In the genomic region with DNA sequence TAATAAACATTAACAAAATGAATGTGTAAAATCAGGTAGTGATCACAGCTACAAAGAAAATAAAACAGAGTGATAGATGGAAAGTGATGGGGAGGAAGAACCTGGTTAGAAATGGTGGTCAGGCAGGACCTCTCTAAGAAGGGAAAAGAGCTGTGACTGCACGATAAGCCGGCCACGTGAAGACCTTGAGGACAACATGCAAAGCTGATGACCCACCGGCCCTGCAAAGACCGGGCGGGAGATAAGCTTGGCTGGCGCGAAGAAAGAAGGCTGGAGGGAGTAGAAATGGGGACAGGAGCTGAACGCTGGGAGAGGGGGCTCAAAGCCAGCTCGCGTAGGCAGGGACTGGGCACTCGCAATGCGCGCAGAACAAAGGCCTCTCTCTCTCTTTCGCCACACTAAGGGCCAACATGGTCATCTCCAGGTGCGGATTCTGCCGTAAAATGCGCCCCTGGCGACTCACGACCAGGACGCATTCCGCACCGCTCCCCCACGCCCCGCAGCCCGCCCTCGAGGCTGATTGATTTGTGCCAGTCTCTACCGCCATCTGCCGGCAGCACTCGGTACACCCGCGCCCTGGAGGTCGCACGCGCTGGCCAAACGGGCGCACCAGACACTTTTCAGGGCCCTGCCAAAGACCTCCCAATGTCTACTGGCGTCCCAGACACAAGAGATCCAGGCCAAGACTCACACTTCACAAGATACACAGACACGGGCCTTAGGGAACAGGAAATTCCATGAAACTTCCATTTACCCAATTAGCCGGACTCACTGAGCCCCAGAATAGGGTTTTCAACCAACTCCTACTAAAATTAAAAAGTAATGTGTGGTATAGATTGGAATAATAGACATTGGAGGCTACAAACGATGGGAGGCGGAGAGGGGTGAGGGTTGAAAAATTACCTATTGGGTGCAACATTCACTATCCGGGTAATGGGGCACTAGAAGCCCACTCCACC, we compare ENCODE assay signal across 1 cellular context.
TF ChIP-seq lines count a peak whose summit lies in the region.

No MANE protein-coding gene starts in this region.

TF ChIP-seq in GM12878, 131 proteins besides CTCF, POLR2A, EP300 and RAD21 (continues in another document):
- no peak for TF ChIP-seq JUNB (IDR thresholded peaks at IDR 0.05)
- TF ChIP-seq, protein P1, sequence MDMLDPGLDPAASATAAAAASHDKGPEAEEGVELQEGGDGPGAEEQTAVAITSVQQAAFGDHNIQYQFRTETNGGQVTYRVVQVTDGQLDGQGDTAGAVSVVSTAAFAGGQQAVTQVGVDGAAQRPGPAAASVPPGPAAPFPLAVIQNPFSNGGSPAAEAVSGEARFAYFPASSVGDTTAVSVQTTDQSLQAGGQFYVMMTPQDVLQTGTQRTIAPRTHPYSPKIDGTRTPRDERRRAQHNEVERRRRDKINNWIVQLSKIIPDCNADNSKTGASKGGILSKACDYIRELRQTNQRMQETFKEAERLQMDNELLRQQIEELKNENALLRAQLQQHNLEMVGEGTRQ (IDR thresholded peaks at IDR 0.05; ENCODE audit: borderline replicate concordance, low read depth, low read length), result no peak
- TF ChIP-seq SUPT20H (IDR thresholded peaks at IDR 0.05; ENCODE audit: borderline replicate concordance, control insufficient read depth, low read depth, low read length), result no peak
- TF ChIP-seq USF1 (IDR thresholded peaks at IDR 0.05; ENCODE audit: borderline replicate concordance, extremely low read length, insufficient read depth, low read depth, low read length), result no peak
- TF ChIP-seq POU2F2 (IDR thresholded peaks at IDR 0.05; ENCODE audit: borderline replicate concordance, low read depth, low read length), result no peak; the same call in 2 of the 3 replicates
- no peak for TF ChIP-seq NFIC (IDR thresholded peaks at IDR 0.05; ENCODE audit: low read depth, low read length)
- TF ChIP-seq, protein P2, sequence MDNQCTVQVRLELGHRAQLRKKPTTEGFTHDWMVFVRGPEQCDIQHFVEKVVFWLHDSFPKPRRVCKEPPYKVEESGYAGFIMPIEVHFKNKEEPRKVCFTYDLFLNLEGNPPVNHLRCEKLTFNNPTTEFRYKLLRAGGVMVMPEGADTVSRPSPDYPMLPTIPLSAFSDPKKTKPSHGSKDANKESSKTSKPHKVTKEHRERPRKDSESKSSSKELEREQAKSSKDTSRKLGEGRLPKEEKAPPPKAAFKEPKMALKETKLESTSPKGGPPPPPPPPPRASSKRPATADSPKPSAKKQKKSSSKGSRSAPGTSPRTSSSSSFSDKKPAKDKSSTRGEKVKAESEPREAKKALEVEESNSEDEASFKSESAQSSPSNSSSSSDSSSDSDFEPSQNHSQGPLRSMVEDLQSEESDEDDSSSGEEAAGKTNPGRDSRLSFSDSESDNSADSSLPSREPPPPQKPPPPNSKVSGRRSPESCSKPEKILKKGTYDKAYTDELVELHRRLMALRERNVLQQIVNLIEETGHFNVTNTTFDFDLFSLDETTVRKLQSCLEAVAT (IDR thresholded peaks at IDR 0.05), result 0 out of 2 replicates have a peak, but pooled peaks have one; percentile 31
- TF ChIP-seq YBX1 (IDR thresholded peaks at IDR 0.05), result no peak
- no peak for TF ChIP-seq ZNF207 (IDR thresholded peaks at IDR 0.05; ENCODE audit: borderline replicate concordance)
- no peak for TF ChIP-seq RAD51 (IDR thresholded peaks at IDR 0.05)
- TF ChIP-seq, protein P3, sequence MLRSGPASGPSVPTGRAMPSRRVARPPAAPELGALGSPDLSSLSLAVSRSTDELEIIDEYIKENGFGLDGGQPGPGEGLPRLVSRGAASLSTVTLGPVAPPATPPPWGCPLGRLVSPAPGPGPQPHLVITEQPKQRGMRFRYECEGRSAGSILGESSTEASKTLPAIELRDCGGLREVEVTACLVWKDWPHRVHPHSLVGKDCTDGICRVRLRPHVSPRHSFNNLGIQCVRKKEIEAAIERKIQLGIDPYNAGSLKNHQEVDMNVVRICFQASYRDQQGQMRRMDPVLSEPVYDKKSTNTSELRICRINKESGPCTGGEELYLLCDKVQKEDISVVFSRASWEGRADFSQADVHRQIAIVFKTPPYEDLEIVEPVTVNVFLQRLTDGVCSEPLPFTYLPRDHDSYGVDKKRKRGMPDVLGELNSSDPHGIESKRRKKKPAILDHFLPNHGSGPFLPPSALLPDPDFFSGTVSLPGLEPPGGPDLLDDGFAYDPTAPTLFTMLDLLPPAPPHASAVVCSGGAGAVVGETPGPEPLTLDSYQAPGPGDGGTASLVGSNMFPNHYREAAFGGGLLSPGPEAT (IDR thresholded peaks at IDR 0.05; ENCODE audit: low read depth), result no peak
- no peak for TF ChIP-seq E2F8 (IDR thresholded peaks at IDR 0.05; ENCODE audit: low read depth, partially characterized antibody)
- TF ChIP-seq KLF5 (IDR thresholded peaks at IDR 0.05; ENCODE audit: partially characterized antibody), result no peak
- no peak for TF ChIP-seq ZNF384 (IDR thresholded peaks at IDR 0.05; ENCODE audit: borderline replicate concordance, low read depth, low read length)
- no peak for TF ChIP-seq REST (IDR thresholded peaks at IDR 0.05; ENCODE audit: low read depth, low read length)
- TF ChIP-seq, protein P4, sequence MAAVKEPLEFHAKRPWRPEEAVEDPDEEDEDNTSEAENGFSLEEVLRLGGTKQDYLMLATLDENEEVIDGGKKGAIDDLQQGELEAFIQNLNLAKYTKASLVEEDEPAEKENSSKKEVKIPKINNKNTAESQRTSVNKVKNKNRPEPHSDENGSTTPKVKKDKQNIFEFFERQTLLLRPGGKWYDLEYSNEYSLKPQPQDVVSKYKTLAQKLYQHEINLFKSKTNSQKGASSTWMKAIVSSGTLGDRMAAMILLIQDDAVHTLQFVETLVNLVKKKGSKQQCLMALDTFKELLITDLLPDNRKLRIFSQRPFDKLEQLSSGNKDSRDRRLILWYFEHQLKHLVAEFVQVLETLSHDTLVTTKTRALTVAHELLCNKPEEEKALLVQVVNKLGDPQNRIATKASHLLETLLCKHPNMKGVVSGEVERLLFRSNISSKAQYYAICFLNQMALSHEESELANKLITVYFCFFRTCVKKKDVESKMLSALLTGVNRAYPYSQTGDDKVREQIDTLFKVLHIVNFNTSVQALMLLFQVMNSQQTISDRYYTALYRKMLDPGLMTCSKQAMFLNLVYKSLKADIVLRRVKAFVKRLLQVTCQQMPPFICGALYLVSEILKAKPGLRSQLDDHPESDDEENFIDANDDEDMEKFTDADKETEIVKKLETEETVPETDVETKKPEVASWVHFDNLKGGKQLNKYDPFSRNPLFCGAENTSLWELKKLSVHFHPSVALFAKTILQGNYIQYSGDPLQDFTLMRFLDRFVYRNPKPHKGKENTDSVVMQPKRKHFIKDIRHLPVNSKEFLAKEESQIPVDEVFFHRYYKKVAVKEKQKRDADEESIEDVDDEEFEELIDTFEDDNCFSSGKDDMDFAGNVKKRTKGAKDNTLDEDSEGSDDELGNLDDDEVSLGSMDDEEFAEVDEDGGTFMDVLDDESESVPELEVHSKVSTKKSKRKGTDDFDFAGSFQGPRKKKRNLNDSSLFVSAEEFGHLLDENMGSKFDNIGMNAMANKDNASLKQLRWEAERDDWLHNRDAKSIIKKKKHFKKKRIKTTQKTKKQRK (IDR thresholded peaks at IDR 0.05; ENCODE audit: low read depth, low read length), result no peak
- peak; percentile 88 for TF ChIP-seq PKNOX1 (IDR thresholded peaks at IDR 0.05)
- no peak for TF ChIP-seq TAF1 (IDR thresholded peaks at IDR 0.05; ENCODE audit: borderline replicate concordance, low read depth, low read length)
- no peak for TF ChIP-seq BCL11A (IDR thresholded peaks at IDR 0.05; ENCODE audit: low read depth, low read length)
- TF ChIP-seq E2F4 (IDR thresholded peaks at IDR 0.05; ENCODE audit: low read depth, low read length), result no peak; the same call in 1 of the 2 replicates
- TF ChIP-seq, protein P5, sequence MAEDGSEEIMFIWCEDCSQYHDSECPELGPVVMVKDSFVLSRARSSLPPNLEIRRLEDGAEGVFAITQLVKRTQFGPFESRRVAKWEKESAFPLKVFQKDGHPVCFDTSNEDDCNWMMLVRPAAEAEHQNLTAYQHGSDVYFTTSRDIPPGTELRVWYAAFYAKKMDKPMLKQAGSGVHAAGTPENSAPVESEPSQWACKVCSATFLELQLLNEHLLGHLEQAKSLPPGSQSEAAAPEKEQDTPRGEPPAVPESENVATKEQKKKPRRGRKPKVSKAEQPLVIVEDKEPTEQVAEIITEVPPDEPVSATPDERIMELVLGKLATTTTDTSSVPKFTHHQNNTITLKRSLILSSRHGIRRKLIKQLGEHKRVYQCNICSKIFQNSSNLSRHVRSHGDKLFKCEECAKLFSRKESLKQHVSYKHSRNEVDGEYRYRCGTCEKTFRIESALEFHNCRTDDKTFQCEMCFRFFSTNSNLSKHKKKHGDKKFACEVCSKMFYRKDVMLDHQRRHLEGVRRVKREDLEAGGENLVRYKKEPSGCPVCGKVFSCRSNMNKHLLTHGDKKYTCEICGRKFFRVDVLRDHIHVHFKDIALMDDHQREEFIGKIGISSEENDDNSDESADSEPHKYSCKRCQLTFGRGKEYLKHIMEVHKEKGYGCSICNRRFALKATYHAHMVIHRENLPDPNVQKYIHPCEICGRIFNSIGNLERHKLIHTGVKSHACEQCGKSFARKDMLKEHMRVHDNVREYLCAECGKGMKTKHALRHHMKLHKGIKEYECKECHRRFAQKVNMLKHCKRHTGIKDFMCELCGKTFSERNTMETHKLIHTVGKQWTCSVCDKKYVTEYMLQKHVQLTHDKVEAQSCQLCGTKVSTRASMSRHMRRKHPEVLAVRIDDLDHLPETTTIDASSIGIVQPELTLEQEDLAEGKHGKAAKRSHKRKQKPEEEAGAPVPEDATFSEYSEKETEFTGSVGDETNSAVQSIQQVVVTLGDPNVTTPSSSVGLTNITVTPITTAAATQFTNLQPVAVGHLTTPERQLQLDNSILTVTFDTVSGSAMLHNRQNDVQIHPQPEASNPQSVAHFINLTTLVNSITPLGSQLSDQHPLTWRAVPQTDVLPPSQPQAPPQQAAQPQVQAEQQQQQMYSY (CRISPR knock-in tag; IDR thresholded peaks at IDR 0.05), result no peak
- TF ChIP-seq MTA3 (IDR thresholded peaks at IDR 0.05; ENCODE audit: borderline replicate concordance, low read length), result no peak
